Comparison of ENCODE assay signal across 1 cellular context in genomic region chr12:57377103-57377840, GRCh38.
TF ChIP-seq lines count a peak whose summit lies in the region.

No MANE protein-coding gene starts in this region.

TF ChIP-seq in HEK293, 187 proteins besides CTCF, POLR2A, EP300 and RAD21:
- TF ChIP-seq ZNF394 (tag by site-specific recombination; IDR thresholded peaks at IDR 0.05; ENCODE audit: borderline replicate concordance) (peak; percentile 58; the same call in 1 of the 2 replicates), ZSCAN18 (tag by site-specific recombination; IDR thresholded peaks at IDR 0.05) (no peak)
